1 cellular context compared by ENCODE assay signal in the genomic region with DNA sequence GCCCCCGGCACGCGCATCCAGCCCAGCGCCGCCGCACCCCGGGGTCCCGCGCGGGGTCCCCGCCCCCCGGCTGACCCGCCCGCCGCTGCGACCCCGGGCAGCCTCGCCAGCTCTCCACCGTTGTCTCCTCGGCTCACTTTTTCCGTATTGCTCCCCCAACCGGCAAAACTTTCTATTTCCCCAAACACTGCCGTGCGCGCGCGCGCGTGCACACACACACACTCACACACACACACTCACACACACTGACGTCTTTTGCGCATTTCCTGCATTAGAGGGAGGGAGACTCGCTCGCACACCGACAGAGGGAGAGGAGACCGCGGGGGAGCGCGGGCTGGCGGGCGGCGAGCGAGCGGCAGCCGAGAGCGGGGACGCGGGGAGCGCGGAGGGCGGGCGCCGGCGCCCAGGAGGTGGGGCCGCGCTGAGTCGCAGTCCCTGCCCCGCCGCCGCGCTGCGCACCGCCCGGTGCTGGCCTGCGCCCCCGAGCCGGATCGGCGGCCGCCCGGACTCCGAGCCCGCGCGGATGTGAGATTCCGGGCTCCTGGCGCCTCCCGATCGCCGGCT.
TF ChIP-seq lines count a peak whose summit lies in the region.

No MANE protein-coding gene starts in this region.

TF ChIP-seq in K562, 482 proteins besides CTCF, POLR2A, EP300 and RAD21 (continued from another document and continues in another):
- TF ChIP-seq, protein P1, sequence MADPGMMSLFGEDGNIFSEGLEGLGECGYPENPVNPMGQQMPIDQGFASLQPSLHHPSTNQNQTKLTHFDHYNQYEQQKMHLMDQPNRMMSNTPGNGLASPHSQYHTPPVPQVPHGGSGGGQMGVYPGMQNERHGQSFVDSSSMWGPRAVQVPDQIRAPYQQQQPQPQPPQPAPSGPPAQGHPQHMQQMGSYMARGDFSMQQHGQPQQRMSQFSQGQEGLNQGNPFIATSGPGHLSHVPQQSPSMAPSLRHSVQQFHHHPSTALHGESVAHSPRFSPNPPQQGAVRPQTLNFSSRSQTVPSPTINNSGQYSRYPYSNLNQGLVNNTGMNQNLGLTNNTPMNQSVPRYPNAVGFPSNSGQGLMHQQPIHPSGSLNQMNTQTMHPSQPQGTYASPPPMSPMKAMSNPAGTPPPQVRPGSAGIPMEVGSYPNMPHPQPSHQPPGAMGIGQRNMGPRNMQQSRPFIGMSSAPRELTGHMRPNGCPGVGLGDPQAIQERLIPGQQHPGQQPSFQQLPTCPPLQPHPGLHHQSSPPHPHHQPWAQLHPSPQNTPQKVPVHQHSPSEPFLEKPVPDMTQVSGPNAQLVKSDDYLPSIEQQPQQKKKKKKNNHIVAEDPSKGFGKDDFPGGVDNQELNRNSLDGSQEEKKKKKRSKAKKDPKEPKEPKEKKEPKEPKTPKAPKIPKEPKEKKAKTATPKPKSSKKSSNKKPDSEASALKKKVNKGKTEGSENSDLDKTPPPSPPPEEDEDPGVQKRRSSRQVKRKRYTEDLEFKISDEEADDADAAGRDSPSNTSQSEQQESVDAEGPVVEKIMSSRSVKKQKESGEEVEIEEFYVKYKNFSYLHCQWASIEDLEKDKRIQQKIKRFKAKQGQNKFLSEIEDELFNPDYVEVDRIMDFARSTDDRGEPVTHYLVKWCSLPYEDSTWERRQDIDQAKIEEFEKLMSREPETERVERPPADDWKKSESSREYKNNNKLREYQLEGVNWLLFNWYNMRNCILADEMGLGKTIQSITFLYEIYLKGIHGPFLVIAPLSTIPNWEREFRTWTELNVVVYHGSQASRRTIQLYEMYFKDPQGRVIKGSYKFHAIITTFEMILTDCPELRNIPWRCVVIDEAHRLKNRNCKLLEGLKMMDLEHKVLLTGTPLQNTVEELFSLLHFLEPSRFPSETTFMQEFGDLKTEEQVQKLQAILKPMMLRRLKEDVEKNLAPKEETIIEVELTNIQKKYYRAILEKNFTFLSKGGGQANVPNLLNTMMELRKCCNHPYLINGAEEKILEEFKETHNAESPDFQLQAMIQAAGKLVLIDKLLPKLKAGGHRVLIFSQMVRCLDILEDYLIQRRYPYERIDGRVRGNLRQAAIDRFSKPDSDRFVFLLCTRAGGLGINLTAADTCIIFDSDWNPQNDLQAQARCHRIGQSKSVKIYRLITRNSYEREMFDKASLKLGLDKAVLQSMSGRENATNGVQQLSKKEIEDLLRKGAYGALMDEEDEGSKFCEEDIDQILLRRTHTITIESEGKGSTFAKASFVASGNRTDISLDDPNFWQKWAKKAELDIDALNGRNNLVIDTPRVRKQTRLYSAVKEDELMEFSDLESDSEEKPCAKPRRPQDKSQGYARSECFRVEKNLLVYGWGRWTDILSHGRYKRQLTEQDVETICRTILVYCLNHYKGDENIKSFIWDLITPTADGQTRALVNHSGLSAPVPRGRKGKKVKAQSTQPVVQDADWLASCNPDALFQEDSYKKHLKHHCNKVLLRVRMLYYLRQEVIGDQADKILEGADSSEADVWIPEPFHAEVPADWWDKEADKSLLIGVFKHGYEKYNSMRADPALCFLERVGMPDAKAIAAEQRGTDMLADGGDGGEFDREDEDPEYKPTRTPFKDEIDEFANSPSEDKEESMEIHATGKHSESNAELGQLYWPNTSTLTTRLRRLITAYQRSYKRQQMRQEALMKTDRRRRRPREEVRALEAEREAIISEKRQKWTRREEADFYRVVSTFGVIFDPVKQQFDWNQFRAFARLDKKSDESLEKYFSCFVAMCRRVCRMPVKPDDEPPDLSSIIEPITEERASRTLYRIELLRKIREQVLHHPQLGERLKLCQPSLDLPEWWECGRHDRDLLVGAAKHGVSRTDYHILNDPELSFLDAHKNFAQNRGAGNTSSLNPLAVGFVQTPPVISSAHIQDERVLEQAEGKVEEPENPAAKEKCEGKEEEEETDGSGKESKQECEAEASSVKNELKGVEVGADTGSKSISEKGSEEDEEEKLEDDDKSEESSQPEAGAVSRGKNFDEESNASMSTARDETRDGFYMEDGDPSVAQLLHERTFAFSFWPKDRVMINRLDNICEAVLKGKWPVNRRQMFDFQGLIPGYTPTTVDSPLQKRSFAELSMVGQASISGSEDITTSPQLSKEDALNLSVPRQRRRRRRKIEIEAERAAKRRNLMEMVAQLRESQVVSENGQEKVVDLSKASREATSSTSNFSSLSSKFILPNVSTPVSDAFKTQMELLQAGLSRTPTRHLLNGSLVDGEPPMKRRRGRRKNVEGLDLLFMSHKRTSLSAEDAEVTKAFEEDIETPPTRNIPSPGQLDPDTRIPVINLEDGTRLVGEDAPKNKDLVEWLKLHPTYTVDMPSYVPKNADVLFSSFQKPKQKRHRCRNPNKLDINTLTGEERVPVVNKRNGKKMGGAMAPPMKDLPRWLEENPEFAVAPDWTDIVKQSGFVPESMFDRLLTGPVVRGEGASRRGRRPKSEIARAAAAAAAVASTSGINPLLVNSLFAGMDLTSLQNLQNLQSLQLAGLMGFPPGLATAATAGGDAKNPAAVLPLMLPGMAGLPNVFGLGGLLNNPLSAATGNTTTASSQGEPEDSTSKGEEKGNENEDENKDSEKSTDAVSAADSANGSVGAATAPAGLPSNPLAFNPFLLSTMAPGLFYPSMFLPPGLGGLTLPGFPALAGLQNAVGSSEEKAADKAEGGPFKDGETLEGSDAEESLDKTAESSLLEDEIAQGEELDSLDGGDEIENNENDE (IDR thresholded peaks at IDR 0.05; ENCODE audit: low read depth, low read length) = no peak
- TF ChIP-seq CXXC5 (CRISPR knock-in tag; IDR thresholded peaks at IDR 0.05) = peak; percentile 99
- TF ChIP-seq GATA2 (CRISPR knock-in tag; IDR thresholded peaks at IDR 0.05) = no peak
- TF ChIP-seq PHF8 (IDR thresholded peaks at IDR 0.05; ENCODE audit: borderline replicate concordance, low read length) = no peak; the same call in 1 of the 2 replicates
- TF ChIP-seq JUNB (CRISPR knock-in tag; conservative IDR thresholded peaks at IDR 0.05) = no peak
- TF ChIP-seq HDAC8 (tag; IDR thresholded peaks at IDR 0.05) = 0 out of 2 replicates have a peak, but pooled peaks have one; percentile 31
- TF ChIP-seq ZNF668 (CRISPR knock-in tag; IDR thresholded peaks at IDR 0.05) = no peak
- no peak for TF ChIP-seq POLR2B (IDR thresholded peaks at IDR 0.05; ENCODE audit: low read depth, partially characterized antibody)
- TF ChIP-seq ZBTB8A (IDR thresholded peaks at IDR 0.05; ENCODE audit: partially characterized antibody) = no peak
- TF ChIP-seq, protein P2, sequence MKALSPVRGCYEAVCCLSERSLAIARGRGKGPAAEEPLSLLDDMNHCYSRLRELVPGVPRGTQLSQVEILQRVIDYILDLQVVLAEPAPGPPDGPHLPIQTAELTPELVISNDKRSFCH (CRISPR knock-in tag; IDR thresholded peaks at IDR 0.05) = no peak
- TF ChIP-seq, protein P2 (tag; IDR thresholded peaks at IDR 0.05) = no peak
- TF ChIP-seq, protein P3, sequence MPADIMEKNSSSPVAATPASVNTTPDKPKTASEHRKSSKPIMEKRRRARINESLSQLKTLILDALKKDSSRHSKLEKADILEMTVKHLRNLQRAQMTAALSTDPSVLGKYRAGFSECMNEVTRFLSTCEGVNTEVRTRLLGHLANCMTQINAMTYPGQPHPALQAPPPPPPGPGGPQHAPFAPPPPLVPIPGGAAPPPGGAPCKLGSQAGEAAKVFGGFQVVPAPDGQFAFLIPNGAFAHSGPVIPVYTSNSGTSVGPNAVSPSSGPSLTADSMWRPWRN (IDR thresholded peaks at IDR 0.05; ENCODE audit: low read depth) = no peak
- TF ChIP-seq ZNF76 (CRISPR knock-in tag; IDR thresholded peaks at IDR 0.05; ENCODE audit: borderline replicate concordance) = no peak
- peak; percentile 82 for TF ChIP-seq ZNF766 (CRISPR knock-in tag; conservative IDR thresholded peaks at IDR 0.05)
- TF ChIP-seq ZNF263 (CRISPR knock-in tag; IDR thresholded peaks at IDR 0.05; ENCODE audit: borderline replicate concordance) = no peak
- TF ChIP-seq, protein P4, sequence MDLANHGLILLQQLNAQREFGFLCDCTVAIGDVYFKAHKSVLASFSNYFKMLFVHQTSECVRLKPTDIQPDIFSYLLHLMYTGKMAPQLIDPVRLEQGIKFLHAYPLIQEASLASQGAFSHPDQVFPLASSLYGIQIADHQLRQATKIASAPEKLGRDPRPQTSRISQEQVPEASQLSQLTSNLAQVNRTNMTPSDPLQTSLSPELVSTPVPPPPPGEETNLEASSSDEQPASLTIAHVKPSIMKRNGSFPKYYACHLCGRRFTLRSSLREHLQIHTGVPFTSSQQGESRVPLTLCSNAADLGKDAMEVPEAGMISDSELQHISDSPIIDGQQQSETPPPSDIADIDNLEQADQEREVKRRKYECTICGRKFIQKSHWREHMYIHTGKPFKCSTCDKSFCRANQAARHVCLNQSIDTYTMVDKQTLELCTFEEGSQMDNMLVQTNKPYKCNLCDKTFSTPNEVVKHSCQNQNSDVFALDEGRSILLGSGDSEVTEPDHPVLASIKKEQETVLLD (IDR thresholded peaks at IDR 0.05) = peak; percentile 80
- TF ChIP-seq CBX3 (IDR thresholded peaks at IDR 0.05; ENCODE audit: borderline replicate concordance in 1 of 2, low read length in 2 of 2) = no peak
- no peak for TF ChIP-seq SRSF7 (optimal IDR thresholded peaks at IDR 0.05; ENCODE audit: low read depth, low read length)
- TF ChIP-seq MED1 (CRISPR knock-in tag; IDR thresholded peaks at IDR 0.05; ENCODE audit: borderline replicate concordance) = no peak
- TF ChIP-seq KLF13 (tag; IDR thresholded peaks at IDR 0.05; ENCODE audit: borderline replicate concordance, low read depth) = no peak
- TF ChIP-seq MCM3 (IDR thresholded peaks at IDR 0.05) = 0 out of 2 replicates have a peak, but pooled peaks have one; percentile 55
- 0 out of 2 replicates have a peak, but pooled peaks have one; percentile 71 for TF ChIP-seq MTA3 (IDR thresholded peaks at IDR 0.05; ENCODE audit: borderline replicate concordance)
- TF ChIP-seq BRD4 (IDR thresholded peaks at IDR 0.05) = no peak
- TF ChIP-seq STAG1 (CRISPR knock-in tag; IDR thresholded peaks at IDR 0.05; ENCODE audit: borderline replicate concordance) = no peak
- TF ChIP-seq RBM17 (IDR thresholded peaks at IDR 0.05; ENCODE audit: borderline replicate concordance, low read depth, low read length) = no peak
- TF ChIP-seq, protein P5, sequence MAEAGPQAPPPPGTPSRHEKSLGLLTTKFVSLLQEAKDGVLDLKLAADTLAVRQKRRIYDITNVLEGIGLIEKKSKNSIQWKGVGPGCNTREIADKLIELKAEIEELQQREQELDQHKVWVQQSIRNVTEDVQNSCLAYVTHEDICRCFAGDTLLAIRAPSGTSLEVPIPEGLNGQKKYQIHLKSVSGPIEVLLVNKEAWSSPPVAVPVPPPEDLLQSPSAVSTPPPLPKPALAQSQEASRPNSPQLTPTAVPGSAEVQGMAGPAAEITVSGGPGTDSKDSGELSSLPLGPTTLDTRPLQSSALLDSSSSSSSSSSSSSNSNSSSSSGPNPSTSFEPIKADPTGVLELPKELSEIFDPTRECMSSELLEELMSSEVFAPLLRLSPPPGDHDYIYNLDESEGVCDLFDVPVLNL (CRISPR knock-in tag; IDR thresholded peaks at IDR 0.05; ENCODE audit: low read depth) = no peak
- no peak for TF ChIP-seq COPS2 (conservative IDR thresholded peaks at IDR 0.05)
- TF ChIP-seq, protein P6, sequence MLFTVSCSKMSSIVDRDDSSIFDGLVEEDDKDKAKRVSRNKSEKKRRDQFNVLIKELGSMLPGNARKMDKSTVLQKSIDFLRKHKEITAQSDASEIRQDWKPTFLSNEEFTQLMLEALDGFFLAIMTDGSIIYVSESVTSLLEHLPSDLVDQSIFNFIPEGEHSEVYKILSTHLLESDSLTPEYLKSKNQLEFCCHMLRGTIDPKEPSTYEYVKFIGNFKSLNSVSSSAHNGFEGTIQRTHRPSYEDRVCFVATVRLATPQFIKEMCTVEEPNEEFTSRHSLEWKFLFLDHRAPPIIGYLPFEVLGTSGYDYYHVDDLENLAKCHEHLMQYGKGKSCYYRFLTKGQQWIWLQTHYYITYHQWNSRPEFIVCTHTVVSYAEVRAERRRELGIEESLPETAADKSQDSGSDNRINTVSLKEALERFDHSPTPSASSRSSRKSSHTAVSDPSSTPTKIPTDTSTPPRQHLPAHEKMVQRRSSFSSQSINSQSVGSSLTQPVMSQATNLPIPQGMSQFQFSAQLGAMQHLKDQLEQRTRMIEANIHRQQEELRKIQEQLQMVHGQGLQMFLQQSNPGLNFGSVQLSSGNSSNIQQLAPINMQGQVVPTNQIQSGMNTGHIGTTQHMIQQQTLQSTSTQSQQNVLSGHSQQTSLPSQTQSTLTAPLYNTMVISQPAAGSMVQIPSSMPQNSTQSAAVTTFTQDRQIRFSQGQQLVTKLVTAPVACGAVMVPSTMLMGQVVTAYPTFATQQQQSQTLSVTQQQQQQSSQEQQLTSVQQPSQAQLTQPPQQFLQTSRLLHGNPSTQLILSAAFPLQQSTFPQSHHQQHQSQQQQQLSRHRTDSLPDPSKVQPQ (CRISPR knock-in tag; IDR thresholded peaks at IDR 0.05; ENCODE audit: borderline replicate concordance) = no peak
- TF ChIP-seq SPI1 (IDR thresholded peaks at IDR 0.05; ENCODE audit: borderline replicate concordance, low read depth, low read length) = no peak
- TF ChIP-seq CHCHD3 (CRISPR knock-in tag; IDR thresholded peaks at IDR 0.05) = no peak
- TF ChIP-seq HNRNPH1 (optimal IDR thresholded peaks at IDR 0.05; ENCODE audit: low read depth, low read length) = no peak
- no peak for TF ChIP-seq ZC3H11A (IDR thresholded peaks at IDR 0.05; ENCODE audit: low read depth, low read length)
- TF ChIP-seq RBM34 (IDR thresholded peaks at IDR 0.05; ENCODE audit: borderline replicate concordance, insufficient read depth, low read length) = no peak
- TF ChIP-seq ADNP (tag; IDR thresholded peaks at IDR 0.05) = no peak
- TF ChIP-seq ZNF124 (CRISPR knock-in tag; IDR thresholded peaks at IDR 0.05) = no peak
- TF ChIP-seq MBD2 (IDR thresholded peaks at IDR 0.05; ENCODE audit: borderline replicate concordance, low read depth) = no peak
- TF ChIP-seq CBX1 (IDR thresholded peaks at IDR 0.05; ENCODE audit: low read depth) = 0 out of 2 replicates have a peak, but pooled peaks have one; percentile 28
- TF ChIP-seq TCF7 (IDR thresholded peaks at IDR 0.05; ENCODE audit: borderline replicate concordance) = no peak
